ENCODE assay signal across 1 cellular context in genomic region chr9:98038958-98039357, GRCh38.
TF ChIP-seq lines count a peak whose summit lies in the region.

No MANE protein-coding gene starts in this region.

TF ChIP-seq in HEK293, 187 proteins besides CTCF, POLR2A, EP300 and RAD21 (continued from another document):
- no peak for TF ChIP-seq ZSCAN30 (tag by site-specific recombination; IDR thresholded peaks at IDR 0.05)
TF ChIP-seq in HEK293: peak in this region for 0.
